In genomic region chr17:50424246-50425000, GRCh38 we compare ENCODE assay signal across 1 cellular context.
TF ChIP-seq lines count a peak whose summit lies in the region.

No MANE protein-coding gene starts in this region.

TF ChIP-seq in H1, 55 proteins besides CTCF, POLR2A, EP300 and RAD21:
- TF ChIP-seq KDM5A (IDR thresholded peaks at IDR 0.05; ENCODE audit: low read length): no peak
